ENCODE assay signal across 1 cellular context in the genomic region with DNA sequence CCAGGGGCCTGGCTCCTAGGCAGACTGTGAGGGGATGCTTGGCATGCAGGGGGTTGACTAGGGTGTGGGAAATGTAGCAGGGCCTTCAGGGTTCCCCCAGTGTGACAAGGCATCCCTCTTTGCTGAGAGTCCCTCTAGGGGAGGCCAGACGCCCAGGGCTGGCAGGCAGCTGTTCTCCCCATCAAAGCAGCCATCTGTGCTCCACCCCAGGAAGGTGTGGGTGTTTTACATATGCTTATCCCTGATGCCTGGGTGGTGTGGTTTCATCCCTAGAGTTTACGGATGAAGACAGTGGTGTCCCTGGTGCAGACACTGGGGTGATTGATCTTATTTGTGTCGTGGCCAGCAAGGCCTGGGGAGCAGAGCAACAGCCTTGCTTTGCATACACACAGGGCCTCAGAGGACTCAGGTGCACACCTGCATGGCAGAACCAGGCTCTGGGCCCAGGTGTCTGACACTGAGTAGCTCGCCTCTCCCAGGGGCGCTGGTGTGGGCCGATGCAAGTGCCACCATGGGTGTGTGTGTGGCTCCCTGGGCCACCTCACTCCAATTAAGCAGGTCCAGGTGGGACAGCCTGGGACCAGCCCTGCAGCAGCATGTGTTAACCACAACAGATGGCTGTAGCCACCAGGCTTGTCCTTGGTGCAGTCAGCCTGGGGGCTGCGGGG.
TF ChIP-seq lines count a peak whose summit lies in the region.

No MANE protein-coding gene starts in this region.

TF ChIP-seq in HepG2, 621 proteins besides CTCF, POLR2A, EP300 and RAD21 (continued from another document):
- no peak for TF ChIP-seq HIVEP1 (CRISPR knock-in tag; IDR thresholded peaks at IDR 0.05)
